In genomic region chr11:74004046-74004693, GRCh38 we compare ENCODE assay signal across 21 cellular contexts. TPM values are rescaled to one million over a fixed set of nuclear protein-coding genes. Genes with fewer than 3 reads are reported as not detected.
A peak's percentile ranks its signal among the peaks of the same experiment; 100 is the strongest.
DNase-seq lines count a peak whose midpoint lies in the region; ATAC-seq and TF ChIP-seq lines count a peak whose summit lies in the region.
"Had no signal": no experiment of that assay in that cellular context is flagged by ENCODE, and none has a peak within 500 bp of the region (broad histone marks: within the 10 kb centered on the region; RNA-seq: fewer than 3 reads in every experiment).

No MANE protein-coding gene starts in this region.

- no TSS peak for BruUV-seq in Calu3 (replicated peaks; lab: Mats Ljungman, UMichigan)

- no peak for TF ChIP-seq POLR2A in thyroid gland (IDR thresholded peaks at IDR 0.05)

- no peaks in the 10 kb centered on the region for H3K9me3 Mint-ChIP-seq in activated naive CD8-positive, alpha-beta T cell (ENCODE audit: low read depth)
- no peaks in the 10 kb centered on the region for H3K9me3 Mint-ChIP-seq in activated naive CD8-positive, alpha-beta T cell treated with anti-CD3 and anti-CD28 coated beads for 36 hours
- no peaks in the 10 kb centered on the region for H3K9me3 Mint-ChIP-seq in activated T-helper 1 cell treated with anti-CD3 and anti-CD28 coated beads, Interleukin-12 subunit alpha, Interleukin-12 subunit beta, Interleukin-2, Interleukin-4 antibody, amounts not matched to agents 30 ng/mL and 10 ng/mL and 1 ng/mL, durations not matched to agents 14 hours and 24 hours and 36 hours
- no peaks in the 10 kb centered on the region for H3K9me3 Mint-ChIP-seq in naive thymus-derived CD4-positive, alpha-beta T cell
- no peaks in the 10 kb centered on the region for H3K9me3 Mint-ChIP-seq in Calu3 (ENCODE audit: low read depth, unreplicated experiment)
- H3K9me3 Mint-ChIP-seq: activated T-cell treated with anti-CD3 and anti-CD28 coated beads, Interleukin-2, amount 50 U/mL, for 72 hours had no signal

- no peaks in the 10 kb centered on the region for H3K9me3 ChIP-seq in naive thymus-derived CD4-positive, alpha-beta T cell (ENCODE audit: control insufficient read depth in 2 of 3, low read length in 3 of 3)
- no peaks in the 10 kb centered on the region for H3K9me3 ChIP-seq in thyroid gland
- H3K9me3 ChIP-seq: lower lobe of right lung had no signal

- H3K36me3 Mint-ChIP-seq in activated naive CD8-positive, alpha-beta T cell: peaks cover 16% of the 10 kb centered on the region
- H3K36me3 Mint-ChIP-seq in activated naive CD8-positive, alpha-beta T cell treated with anti-CD3 and anti-CD28 coated beads for 36 hours: peaks cover 21% of the 10 kb centered on the region
- H3K36me3 Mint-ChIP-seq in activated T-helper 1 cell treated with anti-CD3 and anti-CD28 coated beads, Interleukin-12 subunit alpha, Interleukin-12 subunit beta, Interleukin-2, Interleukin-4 antibody, amounts not matched to agents 30 ng/mL and 10 ng/mL and 1 ng/mL, durations not matched to agents 14 hours and 24 hours and 36 hours (ENCODE audit: low read depth): peaks cover 33% of the 10 kb centered on the region
- peaks cover 5 to 31% (median 27%) of the 10 kb centered on the region in 5 donors for H3K36me3 Mint-ChIP-seq in naive thymus-derived CD4-positive, alpha-beta T cell
- H3K36me3 Mint-ChIP-seq in Calu3 (ENCODE audit: insufficient read depth, unreplicated experiment): no peaks in the 10 kb centered on the region

- H3K27me3 Mint-ChIP-seq in activated naive CD8-positive, alpha-beta T cell: no peaks in the 10 kb centered on the region
- H3K27me3 Mint-ChIP-seq in activated naive CD8-positive, alpha-beta T cell treated with anti-CD3 and anti-CD28 coated beads for 36 hours: no peaks in the 10 kb centered on the region
- no peaks in the 10 kb centered on the region for H3K27me3 Mint-ChIP-seq in activated T-helper 1 cell treated with anti-CD3 and anti-CD28 coated beads, Interleukin-12 subunit alpha, Interleukin-12 subunit beta, Interleukin-2, Interleukin-4 antibody, amounts not matched to agents 30 ng/mL and 10 ng/mL and 1 ng/mL, durations not matched to agents 14 hours and 24 hours and 36 hours (ENCODE audit: insufficient read depth)
- no peaks in the 10 kb centered on the region for H3K27me3 Mint-ChIP-seq in naive thymus-derived CD4-positive, alpha-beta T cell
- H3K27me3 Mint-ChIP-seq in Calu3 (ENCODE audit: unreplicated experiment): no peaks in the 10 kb centered on the region

- H3K4me3 ChIP-seq in naive thymus-derived CD4-positive, alpha-beta T cell (ENCODE audit: low read length): no peak overlapping the region
- H3K4me3 ChIP-seq in thyroid gland (replicated peaks in 1 of 3): no peak overlapping the region
- H3K4me3 ChIP-seq: GM12878, lower lobe of right lung had no signal

- H3K36me3 ChIP-seq in naive thymus-derived CD4-positive, alpha-beta T cell (ENCODE audit: control insufficient read depth in 2 of 3, insufficient read depth in 3 of 3, low read length in 3 of 3): peaks cover 0 to 11% (median 0%) of the 10 kb centered on the region in 3 experiments
- peaks cover 7 to 8% of the 10 kb centered on the region in 2 donors for H3K36me3 ChIP-seq in thyroid gland

- H3K27me3 ChIP-seq in naive thymus-derived CD4-positive, alpha-beta T cell (ENCODE audit: control insufficient read depth in 2 of 2, insufficient read depth in 2 of 2, low read length in 2 of 2): no peaks in the 10 kb centered on the region
- no peaks in the 10 kb centered on the region for H3K27me3 ChIP-seq in thyroid gland

- H3K4me3 Mint-ChIP-seq in activated naive CD8-positive, alpha-beta T cell: no peak overlapping the region
- H3K4me3 Mint-ChIP-seq in activated naive CD8-positive, alpha-beta T cell treated with anti-CD3 and anti-CD28 coated beads for 36 hours: no peak overlapping the region
- H3K4me3 Mint-ChIP-seq in activated T-helper 1 cell treated with anti-CD3 and anti-CD28 coated beads, Interleukin-12 subunit alpha, Interleukin-12 subunit beta, Interleukin-2, Interleukin-4 antibody, amounts not matched to agents 30 ng/mL and 10 ng/mL and 1 ng/mL, durations not matched to agents 14 hours and 24 hours and 36 hours: no peak overlapping the region
- H3K4me3 Mint-ChIP-seq in naive thymus-derived CD4-positive, alpha-beta T cell: peak overlapping the region; percentile 26 to 89 (median 68)
- no peak overlapping the region for H3K4me3 Mint-ChIP-seq in Calu3 (ENCODE audit: low read depth, unreplicated experiment)

- 88 to 89% methylated on average over 6 of the region's 6 CpGs for WGBS in thyroid gland, 2 donors

- POLR2A ChIA-PET in naive thymus-derived CD4-positive, alpha-beta T cell (lab: Charles Lee): interaction anchor here (0.9 to 31.1 kb wide), 5 partner anchors 9 to 167 kb away, joined by 3 to 1403 read pairs (median 26); partner anchors contain the start of genes PPME1 and UCP2

- TF ChIP-seq CTCF in thyroid gland (IDR thresholded peaks at IDR 0.05) (no peak), Calu3 (IDR thresholded peaks at IDR 0.05; ENCODE audit: unreplicated experiment) (no peak)

- H3K27ac Mint-ChIP-seq in activated naive CD8-positive, alpha-beta T cell: peak overlapping the region; percentile 78
- no peak overlapping the region for H3K27ac Mint-ChIP-seq in activated naive CD8-positive, alpha-beta T cell treated with anti-CD3 and anti-CD28 coated beads for 36 hours
- peak overlapping the region; percentile 98 for H3K27ac Mint-ChIP-seq in activated T-helper 1 cell treated with anti-CD3 and anti-CD28 coated beads, Interleukin-12 subunit alpha, Interleukin-12 subunit beta, Interleukin-2, Interleukin-4 antibody, amounts not matched to agents 30 ng/mL and 10 ng/mL and 1 ng/mL, durations not matched to agents 14 hours and 24 hours and 36 hours
- H3K27ac Mint-ChIP-seq in naive thymus-derived CD4-positive, alpha-beta T cell: peak overlapping the region; percentile 92 to 99 (median 96)
- H3K27ac Mint-ChIP-seq in Calu3 (ENCODE audit: unreplicated experiment): no peak overlapping the region
- H3K27ac Mint-ChIP-seq: activated T-cell treated with anti-CD3 and anti-CD28 coated beads, Interleukin-2, amount 50 U/mL, for 72 hours had no signal

- H3K4me1 ChIP-seq in naive thymus-derived CD4-positive, alpha-beta T cell (ENCODE audit: control insufficient read depth in 2 of 2, insufficient read depth in 2 of 2, low read length in 2 of 2): peaks cover 52 to 57% of the 10 kb centered on the region in 2 donors
- H3K4me1 ChIP-seq in thyroid gland: peaks cover 0 to 19% of the 10 kb centered on the region in 2 donors
- H3K4me1 ChIP-seq: lower lobe of right lung had no signal

- peaks cover 73% of the 10 kb centered on the region for H3K4me1 Mint-ChIP-seq in activated naive CD8-positive, alpha-beta T cell (ENCODE audit: low read depth)
- H3K4me1 Mint-ChIP-seq in activated naive CD8-positive, alpha-beta T cell treated with anti-CD3 and anti-CD28 coated beads for 36 hours: peaks cover 62% of the 10 kb centered on the region
- peaks cover 89% of the 10 kb centered on the region for H3K4me1 Mint-ChIP-seq in activated T-helper 1 cell treated with anti-CD3 and anti-CD28 coated beads, Interleukin-12 subunit alpha, Interleukin-12 subunit beta, Interleukin-2, Interleukin-4 antibody, amounts not matched to agents 30 ng/mL and 10 ng/mL and 1 ng/mL, durations not matched to agents 14 hours and 24 hours and 36 hours (ENCODE audit: low read depth)
- H3K4me1 Mint-ChIP-seq in naive thymus-derived CD4-positive, alpha-beta T cell: peaks cover 47 to 87% (median 76%) of the 10 kb centered on the region in 7 donors
- H3K4me1 Mint-ChIP-seq in Calu3 (ENCODE audit: low read depth, unreplicated experiment): no peaks in the 10 kb centered on the region

- CTCF ChIA-PET in naive thymus-derived CD4-positive, alpha-beta T cell (lab: Charles Lee): interaction anchor here (0.6 to 2.6 kb wide), 9 partner anchors 9 to 36 kb away, joined by 3 to 24 read pairs (median 5); partner anchors contain the start of gene UCP2
- CTCF ChIA-PET in Calu3 (lab: Charles Lee): no interaction called here

- DNase-seq in activated naive CD8-positive, alpha-beta T cell treated with anti-CD3 and anti-CD28 coated beads for 36 hours: no peak
- DNase-seq in activated T-helper 1 cell treated with anti-CD3 and anti-CD28 coated beads, Interleukin-12 subunit alpha, Interleukin-12 subunit beta, Interleukin-2, Interleukin-4 antibody, amounts not matched to agents 30 ng/mL and 10 ng/mL and 1 ng/mL, durations not matched to agents 14 hours and 24 hours and 36 hours (ENCODE audit: low spot score): no peak
- no peak for DNase-seq in naive thymus-derived CD4-positive, alpha-beta T cell
- DNase-seq in thyroid gland (no peak), inferior parietal cortex (ENCODE audit: extremely low spot score) (no peak), Calu3 (no peak)
- DNase-seq: activated CD4-positive, alpha-beta T cell treated with anti-CD3 and anti-CD28 coated beads, Interleukin-2, amount 50 U/mL, for 1 hour; activated T-cell treated with anti-CD3 and anti-CD28 coated beads, Interleukin-2, amount 50 U/mL, for 72 hours; central memory CD4-positive, alpha-beta T cell; lower lobe of right lung; NCI-H1105 treated with DMSO at 0.1 percent for 48 hours; NCI-H510A treated with DMSO at 0.1 percent for 48 hours; right cardiac atrium had no signal

- intact Hi-C loops in activated T-helper 1 cell treated with anti-CD3 and anti-CD28 coated beads, Interleukin-12 subunit alpha, Interleukin-12 subunit beta, Interleukin-2, Interleukin-4 antibody, amounts not matched to agents 30 ng/mL and 10 ng/mL and 1 ng/mL, durations not matched to agents 14 hours and 24 hours and 36 hours (cut with micrococcal nuclease): loop anchor here (2.0 kb wide), 1 partner anchor 15 kb away; no protein-coding TSS in a partner anchor
- intact Hi-C loops in naive thymus-derived CD4-positive, alpha-beta T cell (cut with micrococcal nuclease): loop anchor here (2.0 kb wide), 3 partner anchors 29 to 39 kb away; no protein-coding TSS in a partner anchor
- intact Hi-C loops in thyroid gland (cut with DNase I): no loop called here
- intact Hi-C loops in Calu3 (cut with micrococcal nuclease; ENCODE audit: unreplicated experiment): no loop called here

- ATAC-seq in naive thymus-derived CD4-positive, alpha-beta T cell: no peak
- ATAC-seq: esophagus mucosa, GM12878, lower lobe of right lung, right cardiac atrium, SK-N-SH treated with all-trans-retinoic acid at 6 μM for 48 hours had no signal

- peak overlapping the region; percentile 75 for H3K27ac ChIP-seq in naive thymus-derived CD4-positive, alpha-beta T cell (ENCODE audit: low read depth, low read length)
- H3K27ac ChIP-seq in thyroid gland: no peak overlapping the region
- H3K27ac ChIP-seq: lower lobe of right lung, RWPE1 had no signal

RNA-seq across cellular contexts. Expression of gene UCP3, which starts 4.7 kb away (rescaled TPM):
- 1 to 10 TPM in 1 of 2 experiments, under 1 TPM in 1; 0.89 to 1.1 TPM for total RNA-seq in activated naive CD8-positive, alpha-beta T cell treated with anti-CD3 and anti-CD28 coated beads for 36 hours
- total RNA-seq in activated T-helper 1 cell treated with anti-CD3 and anti-CD28 coated beads, Interleukin-12 subunit alpha, Interleukin-12 subunit beta, Interleukin-2, Interleukin-4 antibody, amounts not matched to agents 30 ng/mL and 10 ng/mL and 1 ng/mL, durations not matched to agents 14 hours and 24 hours and 36 hours: 4.1 and 4.8 TPM in 2 replicates
- total RNA-seq in naive thymus-derived CD4-positive, alpha-beta T cell: 10 to 100 TPM in 1 of 5 experiments, 1 to 10 TPM in 4; 3.8 to 10.5 (median 6.6) TPM
- under 1 TPM; 0.41 to 0.97 TPM for polyA plus RNA-seq in naive thymus-derived CD4-positive, alpha-beta T cell
- total RNA-seq in thyroid gland (1 to 10 TPM; 3.1 to 3.6 (median 3.4) TPM), Calu3 (2022) (1.9 and 3.4 TPM in 2 replicates)
- total RNA-seq: HepG2 had no signal

RNA-seq across cellular contexts. Expression of gene UCP2, which starts 21.5 kb away (rescaled TPM):
- 100 to 1,000 TPM; 180 to 181 TPM for total RNA-seq in activated naive CD8-positive, alpha-beta T cell treated with anti-CD3 and anti-CD28 coated beads for 36 hours
- total RNA-seq in activated T-helper 1 cell treated with anti-CD3 and anti-CD28 coated beads, Interleukin-12 subunit alpha, Interleukin-12 subunit beta, Interleukin-2, Interleukin-4 antibody, amounts not matched to agents 30 ng/mL and 10 ng/mL and 1 ng/mL, durations not matched to agents 14 hours and 24 hours and 36 hours: 821 and 858 TPM in 2 replicates
- 100 to 1,000 TPM; 365 to 949 (median 395) TPM for total RNA-seq in naive thymus-derived CD4-positive, alpha-beta T cell
- 1,000 to 10,000 TPM; 1,221 to 1,411 TPM for polyA plus RNA-seq in naive thymus-derived CD4-positive, alpha-beta T cell
- 10 to 100 TPM; 41.4 to 97.0 (median 52.5) TPM for total RNA-seq in thyroid gland
- 14.7 and 16.6 TPM in 2 replicates for total RNA-seq in Calu3 (2022)

RNA-seq across cellular contexts. Expression of gene DNAJB13, which starts 53.3 kb away (rescaled TPM):
- under 1 TPM; 0.18 to 0.21 TPM for total RNA-seq in activated naive CD8-positive, alpha-beta T cell treated with anti-CD3 and anti-CD28 coated beads for 36 hours
- 0.29 and 0.64 TPM in 2 replicates for total RNA-seq in activated T-helper 1 cell treated with anti-CD3 and anti-CD28 coated beads, Interleukin-12 subunit alpha, Interleukin-12 subunit beta, Interleukin-2, Interleukin-4 antibody, amounts not matched to agents 30 ng/mL and 10 ng/mL and 1 ng/mL, durations not matched to agents 14 hours and 24 hours and 36 hours
- under 1 TPM in 4 of 5 experiments, not detected in 1; 0.19 to 0.73 (median 0.44) TPM for total RNA-seq in naive thymus-derived CD4-positive, alpha-beta T cell
- polyA plus RNA-seq in naive thymus-derived CD4-positive, alpha-beta T cell: under 1 TPM; 0.32 to 0.45 TPM
- total RNA-seq in thyroid gland (under 1 TPM in 1 of 4 donors, not detected in 3; 0.75 TPM), Calu3 (2022) (0.50 and 1.1 TPM in 2 replicates)
- total RNA-seq: esophagus mucosa, frontal cortex, GM12878, HepG2, osteoblast had no signal
- polyA plus RNA-seq: right cardiac atrium had no signal

Comparison
In these comparisons a context has a peak if more than half of its experiments do, and no peak if none do; other contexts are left out.
1. H3K27ac Mint-ChIP-seq: peak in activated naive CD8-positive, alpha-beta T cell (single experiment), activated T-helper 1 cell treated with anti-CD3 and anti-CD28 coated beads, Interleukin-12 subunit alpha, Interleukin-12 subunit beta, Interleukin-2, Interleukin-4 antibody, amounts not matched to agents 30 ng/mL and 10 ng/mL and 1 ng/mL, durations not matched to agents 14 hours and 24 hours and 36 hours (single experiment) and naive thymus-derived CD4-positive, alpha-beta T cell (9 of 9); none in activated naive CD8-positive, alpha-beta T cell treated with anti-CD3 and anti-CD28 coated beads for 36 hours (single experiment) and Calu3 (single experiment).
2. H3K4me3 Mint-ChIP-seq: peak in naive thymus-derived CD4-positive, alpha-beta T cell (10 of 10); none in activated naive CD8-positive, alpha-beta T cell (single experiment), activated naive CD8-positive, alpha-beta T cell treated with anti-CD3 and anti-CD28 coated beads for 36 hours (single experiment), activated T-helper 1 cell treated with anti-CD3 and anti-CD28 coated beads, Interleukin-12 subunit alpha, Interleukin-12 subunit beta, Interleukin-2, Interleukin-4 antibody, amounts not matched to agents 30 ng/mL and 10 ng/mL and 1 ng/mL, durations not matched to agents 14 hours and 24 hours and 36 hours (single experiment) and Calu3 (single experiment).
3. intact Hi-C loops: an anchor here in activated T-helper 1 cell treated with anti-CD3 and anti-CD28 coated beads, Interleukin-12 subunit alpha, Interleukin-12 subunit beta, Interleukin-2, Interleukin-4 antibody, amounts not matched to agents 30 ng/mL and 10 ng/mL and 1 ng/mL, durations not matched to agents 14 hours and 24 hours and 36 hours (2.0 kb wide) and naive thymus-derived CD4-positive, alpha-beta T cell (2.0 kb wide); none called in thyroid gland and Calu3.